Comparison of ENCODE assay signal across 8 cellular contexts in the genomic region with DNA sequence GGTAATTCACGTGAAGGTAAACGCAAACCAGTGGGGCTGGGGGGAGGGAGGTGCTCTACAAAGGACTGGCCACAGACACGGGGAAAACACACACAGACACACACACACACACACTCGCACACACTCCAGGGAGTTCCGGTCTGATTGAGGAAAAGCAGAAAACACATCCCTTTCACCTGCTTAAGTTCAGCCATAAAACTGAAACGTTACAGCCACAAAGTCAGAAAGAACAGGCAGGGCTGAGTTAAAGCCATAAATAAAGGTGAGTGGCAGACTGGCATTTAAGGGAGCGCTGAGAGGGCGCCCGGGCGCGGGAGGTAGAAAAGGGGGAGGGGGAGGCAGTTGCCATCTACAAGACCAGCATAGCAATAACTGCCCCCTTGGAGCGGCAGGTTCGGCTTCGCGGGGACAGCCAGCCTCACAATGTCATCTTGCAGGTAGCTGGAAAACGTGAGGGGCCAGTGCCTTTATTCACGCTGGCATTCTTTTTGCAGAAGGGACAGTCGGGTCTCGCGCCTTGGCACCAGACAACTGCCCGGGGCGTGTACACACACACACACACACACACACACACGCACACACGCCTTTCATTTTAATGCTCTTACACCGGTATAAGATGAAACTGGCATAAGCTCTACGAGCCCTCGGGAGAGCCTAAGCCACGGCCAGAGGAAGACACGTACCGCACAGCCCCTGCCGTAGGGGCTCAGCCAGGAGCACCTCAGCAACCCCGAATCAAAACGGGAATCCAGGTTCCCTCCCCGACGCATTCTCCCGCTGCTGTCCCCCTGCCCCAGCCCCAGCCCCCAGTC. TPM values are rescaled to one million over a fixed set of nuclear protein-coding genes. Genes with fewer than 3 reads are reported as not detected.
A peak's percentile ranks its signal among the peaks of the same experiment; 100 is the strongest.
DNase-seq lines count a peak whose midpoint lies in the region; ATAC-seq, FAIRE-seq and TF ChIP-seq lines count a peak whose summit lies in the region.

No MANE protein-coding gene starts in this region.

- FAIRE-seq in D721Med (lab: Jason Lieb, UNC) = no peak

- no peak for TF ChIP-seq CTCF in HEK293 (tag by site-specific recombination; IDR thresholded peaks at IDR 0.05)
- TF ChIP-seq CTCF in left ventricle myocardium inferior (IDR thresholded peaks at IDR 0.05; ENCODE audit: borderline replicate concordance) = no peak
- TF ChIP-seq CTCF in progenitor cell of endocrine pancreas (IDR thresholded peaks at IDR 0.05; ENCODE audit: unreplicated experiment) = no peak
- TF ChIP-seq CTCF in D721Med (IDR thresholded peaks at IDR 0.05; ENCODE audit: insufficient read depth, missing control alignments) = no peak
- no peak for TF ChIP-seq CTCF in GM10248 (IDR thresholded peaks at IDR 0.05; ENCODE audit: control extremely low read depth, extremely low read depth, low read depth, missing control alignments)

- H3K36me3 ChIP-seq in HEK293 (ENCODE audit: control insufficient read depth in 2 of 2, insufficient read depth in 1 of 2, low read length in 2 of 2) = no peaks in the 10 kb centered on the region
- no peaks in the 10 kb centered on the region for H3K36me3 ChIP-seq in SJCRH30
- no peaks in the 10 kb centered on the region for H3K36me3 ChIP-seq in left ventricle myocardium inferior

- H3K4me3 ChIP-seq in HEK293 (ENCODE audit: low read depth, low read length) = peak overlapping the region; percentile 81
- peak overlapping the region; percentile 70 for H3K4me3 ChIP-seq in SJCRH30
- H3K4me3 ChIP-seq in left ventricle myocardium inferior = peak overlapping the region; percentile 84

- H3K27me3 ChIP-seq in SJCRH30 (no peaks in the 10 kb centered on the region), left ventricle myocardium inferior (ENCODE audit: low read depth) (peaks cover 13% of the 10 kb centered on the region)

- no peaks in the 10 kb centered on the region for H3K27me3 Mint-ChIP-seq in activated naive CD8-positive, alpha-beta T cell treated with anti-CD3 and anti-CD28 coated beads, Interleukin-2, amount 10 ng/mL, durations not matched to agents 7 days and 5 days
- H3K27me3 Mint-ChIP-seq in progenitor cell of endocrine pancreas = peaks cover 40% of the 10 kb centered on the region

- peaks cover 36% of the 10 kb centered on the region for H3K4me1 Mint-ChIP-seq in activated naive CD8-positive, alpha-beta T cell treated with anti-CD3 and anti-CD28 coated beads, Interleukin-2, amount 10 ng/mL, durations not matched to agents 7 days and 5 days
- peaks cover 28% of the 10 kb centered on the region for H3K4me1 Mint-ChIP-seq in progenitor cell of endocrine pancreas (ENCODE audit: low read depth)

- POLR2A ChIA-PET in HEK293 (lab: Yijun Ruan, JAX) (interaction anchor here (0.6 to 1.1 kb wide), 3 partner anchors 13 to 266 kb away, joined by 3 read pairs; no protein-coding TSS in a partner anchor), GM10248 (lab: Yijun Ruan, JAX) (no interaction called here)
- POLR2A ChIA-PET in activated naive CD8-positive, alpha-beta T cell treated with anti-CD3 and anti-CD28 coated beads, Interleukin-2, amount 10 ng/mL, durations not matched to agents 7 days and 5 days (lab: Charles Lee) = interaction anchor here (0.7 to 3.0 kb wide), 4 partner anchors 32 to 1104 kb away, joined by 4 to 12 read pairs (median 6); no protein-coding TSS in a partner anchor

- intact Hi-C loops in left ventricle myocardium inferior (cut with micrococcal nuclease) = loop anchor here (10.0 kb wide), 1 partner anchor 265 kb away; no protein-coding TSS in a partner anchor

- H3K27ac ChIP-seq in HEK293 (ENCODE audit: extremely low read depth, low read depth, low read length) = peak overlapping the region; percentile 65; the same call in 1 of the 2 replicates
- no peak overlapping the region for H3K27ac ChIP-seq in SJCRH30
- H3K27ac ChIP-seq in left ventricle myocardium inferior (replicated peaks) = peak overlapping the region; percentile 87

- H3K9me3 ChIP-seq in HEK293 (ENCODE audit: control insufficient read depth, insufficient read depth, low read depth, low read length) (no peaks in the 10 kb centered on the region), SJCRH30 (replicated peaks) (no peaks in the 10 kb centered on the region), left ventricle myocardium inferior (replicated peaks) (no peaks in the 10 kb centered on the region)

- peaks cover 3% of the 10 kb centered on the region for H3K9me3 Mint-ChIP-seq in activated naive CD8-positive, alpha-beta T cell treated with anti-CD3 and anti-CD28 coated beads, Interleukin-2, amount 10 ng/mL, durations not matched to agents 7 days and 5 days
- H3K9me3 Mint-ChIP-seq in progenitor cell of endocrine pancreas (ENCODE audit: low read depth) = no peaks in the 10 kb centered on the region

- peak; percentile 35 for DNase-seq in AG08396 (ENCODE audit: low spot score)
- DNase-seq in SJCRH30 = peak; percentile 40 to 49
- peak; percentile 66 for DNase-seq in activated naive CD8-positive, alpha-beta T cell treated with anti-CD3 and anti-CD28 coated beads, Interleukin-2, amount 10 ng/mL, durations not matched to agents 7 days and 5 days
- DNase-seq in left ventricle myocardium inferior = peak; percentile 27
- DNase-seq in progenitor cell of endocrine pancreas (ENCODE audit: low spot score, unreplicated experiment) = peak; percentile 13
- DNase-seq in D721Med (ENCODE audit: insufficient read length, low spot score) = no peak
- no peak for DNase-seq in GM10248 (ENCODE audit: extremely low spot score)

- peak overlapping the region; percentile 90 for H3K27ac Mint-ChIP-seq in activated naive CD8-positive, alpha-beta T cell treated with anti-CD3 and anti-CD28 coated beads, Interleukin-2, amount 10 ng/mL, durations not matched to agents 7 days and 5 days
- H3K27ac Mint-ChIP-seq in progenitor cell of endocrine pancreas = peak overlapping the region; percentile 79

- H3K4me1 ChIP-seq in HEK293 (ENCODE audit: control insufficient read depth, insufficient read depth, low read length) (no peaks in the 10 kb centered on the region), SJCRH30 (no peaks in the 10 kb centered on the region; the same call in 1 of the 2 replicates), left ventricle myocardium inferior (peaks cover 73% of the 10 kb centered on the region)

- H3K36me3 Mint-ChIP-seq in activated naive CD8-positive, alpha-beta T cell treated with anti-CD3 and anti-CD28 coated beads, Interleukin-2, amount 10 ng/mL, durations not matched to agents 7 days and 5 days = peaks cover 4% of the 10 kb centered on the region
- no peaks in the 10 kb centered on the region for H3K36me3 Mint-ChIP-seq in progenitor cell of endocrine pancreas (ENCODE audit: insufficient read depth)

- CTCF ChIA-PET in HEK293 (lab: Yijun Ruan, JAX) = interaction anchor here (0.6 kb wide), 1 partner anchor 130 kb away, joined by 4 read pairs; no protein-coding TSS in a partner anchor
- CTCF ChIA-PET in GM10248 (lab: Yijun Ruan, JAX) = interaction anchor here (1.5 to 2.0 kb wide), 2 partner anchors 13 to 107 kb away, joined by 4 read pairs; no protein-coding TSS in a partner anchor

- peak; percentile 12 for ATAC-seq in activated naive CD8-positive, alpha-beta T cell treated with anti-CD3 and anti-CD28 coated beads, Interleukin-2, amount 10 ng/mL, durations not matched to agents 7 days and 5 days (ENCODE audit: low read depth)

- peak overlapping the region; percentile 93 for H3K4me3 Mint-ChIP-seq in activated naive CD8-positive, alpha-beta T cell treated with anti-CD3 and anti-CD28 coated beads, Interleukin-2, amount 10 ng/mL, durations not matched to agents 7 days and 5 days
- H3K4me3 Mint-ChIP-seq in progenitor cell of endocrine pancreas (ENCODE audit: low read depth) = peak overlapping the region; percentile 86

TF ChIP-seq in HEK293, 187 proteins besides CTCF, POLR2A, EP300 and RAD21 (continues in another document):
- TF ChIP-seq, protein P1, sequence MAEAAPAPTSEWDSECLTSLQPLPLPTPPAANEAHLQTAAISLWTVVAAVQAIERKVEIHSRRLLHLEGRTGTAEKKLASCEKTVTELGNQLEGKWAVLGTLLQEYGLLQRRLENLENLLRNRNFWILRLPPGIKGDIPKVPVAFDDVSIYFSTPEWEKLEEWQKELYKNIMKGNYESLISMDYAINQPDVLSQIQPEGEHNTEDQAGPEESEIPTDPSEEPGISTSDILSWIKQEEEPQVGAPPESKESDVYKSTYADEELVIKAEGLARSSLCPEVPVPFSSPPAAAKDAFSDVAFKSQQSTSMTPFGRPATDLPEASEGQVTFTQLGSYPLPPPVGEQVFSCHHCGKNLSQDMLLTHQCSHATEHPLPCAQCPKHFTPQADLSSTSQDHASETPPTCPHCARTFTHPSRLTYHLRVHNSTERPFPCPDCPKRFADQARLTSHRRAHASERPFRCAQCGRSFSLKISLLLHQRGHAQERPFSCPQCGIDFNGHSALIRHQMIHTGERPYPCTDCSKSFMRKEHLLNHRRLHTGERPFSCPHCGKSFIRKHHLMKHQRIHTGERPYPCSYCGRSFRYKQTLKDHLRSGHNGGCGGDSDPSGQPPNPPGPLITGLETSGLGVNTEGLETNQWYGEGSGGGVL (tag by site-specific recombination; IDR thresholded peaks at IDR 0.05) = peak; percentile 39; the same call in 1 of the 2 replicates
- TF ChIP-seq, protein P2, sequence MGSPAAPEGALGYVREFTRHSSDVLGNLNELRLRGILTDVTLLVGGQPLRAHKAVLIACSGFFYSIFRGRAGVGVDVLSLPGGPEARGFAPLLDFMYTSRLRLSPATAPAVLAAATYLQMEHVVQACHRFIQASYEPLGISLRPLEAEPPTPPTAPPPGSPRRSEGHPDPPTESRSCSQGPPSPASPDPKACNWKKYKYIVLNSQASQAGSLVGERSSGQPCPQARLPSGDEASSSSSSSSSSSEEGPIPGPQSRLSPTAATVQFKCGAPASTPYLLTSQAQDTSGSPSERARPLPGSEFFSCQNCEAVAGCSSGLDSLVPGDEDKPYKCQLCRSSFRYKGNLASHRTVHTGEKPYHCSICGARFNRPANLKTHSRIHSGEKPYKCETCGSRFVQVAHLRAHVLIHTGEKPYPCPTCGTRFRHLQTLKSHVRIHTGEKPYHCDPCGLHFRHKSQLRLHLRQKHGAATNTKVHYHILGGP (tag by site-specific recombination; IDR thresholded peaks at IDR 0.05) = no peak

RNA-seq across cellular contexts. Expression of a gene that starts 0.9 kb away (rescaled TPM):
- total RNA-seq in SJCRH30 (2014; rRNA removed; shearing (Covaris generic)) = 12.9 and 14.8 TPM in 2 replicates
- 10 to 100 TPM; 47.6 to 52.7 TPM for total RNA-seq in activated naive CD8-positive, alpha-beta T cell treated with anti-CD3 and anti-CD28 coated beads, Interleukin-2, amount 10 ng/mL, durations not matched to agents 7 days and 5 days
- total RNA-seq in left ventricle myocardium inferior (28.6 TPM), progenitor cell of endocrine pancreas (15.7 and 17.7 TPM in 2 replicates)

Comparison
In these comparisons a context has a peak if more than half of its experiments do, and no peak if none do; other contexts are left out.
1. DNase-seq: peak in AG08396 (single experiment), SJCRH30 (2 of 2), activated naive CD8-positive, alpha-beta T cell treated with anti-CD3 and anti-CD28 coated beads, Interleukin-2, amount 10 ng/mL, durations not matched to agents 7 days and 5 days (single experiment), left ventricle myocardium inferior (single experiment) and progenitor cell of endocrine pancreas (single experiment); none in D721Med (single experiment) and GM10248 (single experiment).
2. Peak in every context shown above with its lines, with median percentiles within 50 percentile points of each other: H3K4me3 ChIP-seq.